In genomic region chr6:41704656-41705328, GRCh38 we compare ENCODE assay signal across 12 cellular contexts. TPM values are rescaled to one million over a fixed set of nuclear protein-coding genes. Genes with fewer than 3 reads are reported as not detected.
A peak's percentile ranks its signal among the peaks of the same experiment; 100 is the strongest.
DNase-seq lines count a peak whose midpoint lies in the region; ATAC-seq and TF ChIP-seq lines count a peak whose summit lies in the region.
"Had no signal": no experiment of that assay in that cellular context is flagged by ENCODE, and none has a peak within 500 bp of the region (broad histone marks: within the 10 kb centered on the region; RNA-seq: fewer than 3 reads in every experiment).

No MANE protein-coding gene starts in this region.

- intact Hi-C loops in breast epithelium (cut with DNase I; ENCODE audit: low total_unique reads): loop anchor here (2.0 kb wide), 1 partner anchor 76 kb away; the partner anchor contains the start of gene PRICKLE4

- no peak for TF ChIP-seq CTCF in breast epithelium (IDR thresholded peaks at IDR 0.05)

- no peak overlapping the region for H3K4me3 ChIP-seq in breast epithelium
- no peak overlapping the region for H3K4me3 ChIP-seq in SJCRH30

- H3K4me1 ChIP-seq in breast epithelium (peaks cover 20 to 21% of the 10 kb centered on the region in 2 donors), SJCRH30 (peaks cover 3% of the 10 kb centered on the region; the same call in 1 of the 2 replicates)

- H3K27ac ChIP-seq in breast epithelium (peak overlapping the region; percentile 84 to 88), SJCRH30 (no peak overlapping the region)

- H3K36me3 ChIP-seq in breast epithelium (no peaks in the 10 kb centered on the region), SJCRH30 (no peaks in the 10 kb centered on the region)

- H3K9me3 ChIP-seq in breast epithelium (no peaks in the 10 kb centered on the region), SJCRH30 (replicated peaks) (no peaks in the 10 kb centered on the region)

- TF ChIP-seq POLR2A in GM19193 (IDR thresholded peaks at IDR 0.05; ENCODE audit: extremely low read depth, insufficient read depth, insufficient read length) (peak; percentile 43), breast epithelium (IDR thresholded peaks at IDR 0.05) (no peak)

- ATAC-seq in GM21360 (IDR thresholded peaks at IDR 0.05; ENCODE audit: unreplicated experiment): no peak

- no peaks in the 10 kb centered on the region for H3K27me3 ChIP-seq in breast epithelium
- no peaks in the 10 kb centered on the region for H3K27me3 ChIP-seq in SJCRH30

- DNase-seq in COLO668 (lab: John Stamatoyannopoulos, UW; ENCODE audit: unreplicated experiment) (peak; percentile 22), breast epithelium (ENCODE audit: low spot score in 2 of 2) (no peak), pons (ENCODE audit: low spot score) (peak; percentile 21), SK-N-DZ (ENCODE audit: low spot score) (no peak), NCI-H524 (lab: John Stamatoyannopoulos, UW) (no peak), SJCRH30 (no peak)
- DNase-seq: activated T-cell treated with anti-CD3 and anti-CD28 coated beads for 4 hours; CD4-positive, alpha-beta T cell; NCI-H510A treated with DMSO at 0.1 percent for 48 hours had no signal

RNA-seq across cellular contexts. Expression of gene TFEB, which starts 30.6 kb away (rescaled TPM):
- 10 to 100 TPM; 15.7 to 20.6 (median 18.4) TPM for total RNA-seq in breast epithelium
- polyA plus RNA-seq in SK-N-DZ (2014; cell fraction: cytosol; rRNA removed): 3.0 and 3.2 TPM in 2 replicates
- polyA plus RNA-seq in SK-N-DZ (2014; cell fraction: nucleus; rRNA removed): 2.7 and 2.8 TPM in 2 replicates
- total RNA-seq in SJCRH30 (2014; rRNA removed; shearing (Covaris generic)): 0.57 and 0.63 TPM in 2 replicates

RNA-seq across cellular contexts. Expression of gene PGC, which starts 42.4 kb away (rescaled TPM):
- total RNA-seq in breast epithelium: 1 to 10 TPM in 1 of 3 donors, not detected in 2; 3.2 TPM
- polyA plus RNA-seq in SK-N-DZ (2014; cell fraction: cytosol; rRNA removed): not detected in 2 replicates
- polyA plus RNA-seq in SK-N-DZ (2014; cell fraction: nucleus; rRNA removed): not detected in 2 replicates
- total RNA-seq in SJCRH30 (2014; rRNA removed; shearing (Covaris generic)): not detected in 2 replicates
- total RNA-seq: CD4-positive, alpha-beta T cell; dermis microvascular lymphatic vessel endothelial cell had no signal

Comparison
In these comparisons a context has a peak if more than half of its experiments do, and no peak if none do; other contexts are left out.
1. DNase-seq: peak in COLO668 (single experiment) and pons (single experiment); none in breast epithelium (0 of 2), SK-N-DZ (single experiment), NCI-H524 (0 of 2) and SJCRH30 (0 of 2).
2. RNA of gene TFEB, which starts 30.6 kb away (total RNA-seq): 15.7 to 20.6 TPM in breast epithelium; 0.57 to 0.63 TPM in SJCRH30; every median in the first group is over 10 times any median in the second.